17 cellular contexts compared by ENCODE assay signal in genomic region chr3:37736632-37737031, GRCh38.
A peak's percentile ranks its signal among the peaks of the same experiment; 100 is the strongest.
DNase-seq lines count a peak whose midpoint lies in the region; ATAC-seq and TF ChIP-seq lines count a peak whose summit lies in the region.
"Had no signal": no experiment of that assay in that cellular context is flagged by ENCODE, and none has a peak within 500 bp of the region (broad histone marks: within the 10 kb centered on the region; RNA-seq: fewer than 3 reads in every experiment).

No MANE protein-coding gene starts in this region.

- H3K27me3 ChIP-seq in lung (ENCODE audit: control insufficient read depth, insufficient read depth): no peaks in the 10 kb centered on the region

- no peak overlapping the region for H3K4me3 ChIP-seq in GM12865 (ENCODE audit: low read depth, low read length)
- no peak overlapping the region for H3K4me3 ChIP-seq in lung
- H3K4me3 ChIP-seq: prostate gland had no signal

- no peaks in the 10 kb centered on the region for H3K9me3 ChIP-seq in lung (ENCODE audit: control insufficient read depth in 2 of 2, insufficient read depth in 1 of 2, low read length in 1 of 2)
- H3K9me3 ChIP-seq: prostate gland had no signal

- 41 to 52% methylated on average over 5 of the region's 5 CpGs for WGBS in lung, 2 donors

- peak; percentile 63 for ATAC-seq in GM21390 (IDR thresholded peaks at IDR 0.05; ENCODE audit: unreplicated experiment)
- ATAC-seq in lung (ENCODE audit: insufficient read depth, low FRiP score): no peak
- no peak for ATAC-seq in HG02588 (IDR thresholded peaks at IDR 0.05; ENCODE audit: unreplicated experiment)
- ATAC-seq: activated CD4-positive, alpha-beta T cell treated with anti-CD3 and anti-CD28 coated beads for 36 hours; foreskin keratinocyte; PC-3 had no signal

- H3K27ac ChIP-seq in lung (ENCODE audit: low read depth in 1 of 2, low read length in 1 of 2): peak overlapping the region in 1 of 2 donors; percentile 63
- H3K27ac ChIP-seq: C4-2B, epithelial cell of prostate, foreskin keratinocyte, prostate gland had no signal

- peaks cover 0 to 5% of the 10 kb centered on the region in 2 donors for H3K36me3 ChIP-seq in lung (ENCODE audit: control insufficient read depth in 2 of 2, insufficient read depth in 2 of 2, low read length in 2 of 2)
- H3K36me3 ChIP-seq: prostate gland had no signal

- TF ChIP-seq CTCF in GM12865 (IDR thresholded peaks at IDR 0.05; ENCODE audit: insufficient read depth, low read depth, low read length, missing control alignments) (no peak), lung (IDR thresholded peaks at IDR 0.05; ENCODE audit: control extremely low read depth, extremely low read depth) (no peak)

- peaks cover 5 to 11% of the 10 kb centered on the region in 2 donors for H3K4me1 ChIP-seq in lung (ENCODE audit: control insufficient read depth in 2 of 2, insufficient read depth in 2 of 2, low read length in 2 of 2)
- H3K4me1 ChIP-seq: foreskin keratinocyte, prostate gland had no signal

- DNase-seq in GM12865 (ENCODE audit: low read depth) (peak; percentile 37), RPMI8226 (peak; percentile 77), lung (ENCODE audit: low spot score) (peak; percentile 17), NCI-H2029 treated with DMSO at 0.1 percent for 48 hours (lab: John Stamatoyannopoulos, UW) (no peak), GOT3 (lab: John Stamatoyannopoulos, UW) (no peak)
- DNase-seq: activated CD4-positive, alpha-beta T cell treated with anti-CD3 and anti-CD28 coated beads for 36 hours; activated naive CD4-positive, alpha-beta T cell treated with anti-CD3 and anti-CD28 coated beads, Interleukin-2, amount 50 U/mL, for 16 hours; EL; foreskin keratinocyte; hypothalamus; PC-3; T-helper 1 cell had no signal

Comparison
In these comparisons a context has a peak if more than half of its experiments do, and no peak if none do; other contexts are left out.
1. DNase-seq: peak in GM12865 (single experiment), RPMI8226 (single experiment) and lung (single experiment); none in NCI-H2029 treated with DMSO at 0.1 percent for 48 hours (single experiment) and GOT3 (single experiment).